In the genomic region with DNA sequence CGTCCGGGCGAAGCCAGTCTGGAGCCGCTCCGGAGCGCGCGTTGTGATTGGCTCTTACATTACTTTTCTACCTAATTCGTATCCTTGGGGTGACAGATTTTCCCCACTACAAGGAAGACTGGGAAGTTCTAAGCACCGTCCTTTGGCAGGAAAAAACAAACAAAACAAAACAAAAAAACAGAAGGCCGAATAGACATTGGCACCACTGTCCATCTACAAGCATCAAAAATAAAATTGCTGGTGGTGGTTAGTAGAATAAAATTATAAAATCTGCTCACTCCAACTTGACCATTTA, we compare ENCODE assay signal across 8 cellular contexts. TPM values are rescaled to one million over a fixed set of nuclear protein-coding genes. Genes with fewer than 3 reads are reported as not detected.
DNase-seq lines count a peak whose midpoint lies in the region; ATAC-seq, FAIRE-seq and TF ChIP-seq lines count a peak whose summit lies in the region.

No MANE protein-coding gene starts in this region.

- H3K4me1 ChIP-seq in HepG2 (ENCODE audit: insufficient read depth, low read length) (peaks cover 19% of the 10 kb centered on the region), thoracic aorta (ENCODE audit: control insufficient read depth in 1 of 2, low read depth in 2 of 2) (no peaks in the 10 kb centered on the region)

- 2% methylated on average over 11 of the region's 11 CpGs for WGBS in HepG2 (ENCODE audit: low lambda C conversion rate)

- H3K27me3 ChIP-seq in HepG2 (ENCODE audit: control insufficient read depth in 1 of 2, insufficient read depth in 2 of 2, low read length in 2 of 2) (no peaks in the 10 kb centered on the region; a peak in 1 of 5 replicates), thoracic aorta (replicated peaks; ENCODE audit: insufficient read depth) (no peaks in the 10 kb centered on the region)

- FAIRE-seq in HepG2 (lab: Jason Lieb, UNC), result no peak

- H3K9me3 ChIP-seq in HepG2 (ENCODE audit: low read length), result no peaks in the 10 kb centered on the region
- H3K9me3 ChIP-seq in thoracic aorta, result no peaks in the 10 kb centered on the region

- peaks cover 2% of the 10 kb centered on the region for H3K79me2 ChIP-seq in HepG2 (ENCODE audit: insufficient read depth, low read length)

- in situ Hi-C loops in HepG2 (cut with HindIII; ENCODE audit: extremely low pct_ligation_motif_present, low pct_unique_long_range_greater_than_20kb), result no loop called here

- CTCF ChIA-PET in HepG2 (lab: Yijun Ruan, JAX; ENCODE audit: low intra/inter-chr PET ratio, low total read pairs), result no interaction called here

- intact Hi-C loops in HepG2 (cut with micrococcal nuclease; ENCODE audit: unreplicated experiment), result no loop called here

- H3K4me3 ChIP-seq in cardiac fibroblast (replicated peaks in 1 of 2; ENCODE audit: low read depth in 2 of 2, low read length in 2 of 2) (peak overlapping the region; percentile 86 to 99), HepG2 (replicated peaks in 1 of 3; ENCODE audit: insufficient read depth in 1 of 3, low read depth in 2 of 3, low read length in 3 of 3) (peak overlapping the region; percentile 62 to 95 (median 65)), thoracic aorta (peak overlapping the region; percentile 96)

- TF ChIP-seq CTCF in cardiac fibroblast (IDR thresholded peaks at IDR 0.05; ENCODE audit: low read depth, low read length) (no peak), HepG2 (CRISPR knock-in tag; IDR thresholded peaks at IDR 0.05) (no peak), thoracic aorta (IDR thresholded peaks at IDR 0.05) (no peak)

- TSS peak; percentile 100 for BruUV-seq in HepG2 (replicated peaks; lab: Mats Ljungman, UMichigan)

- no peak for TF ChIP-seq POLR2A in HepG2 (IDR thresholded peaks at IDR 0.05; ENCODE audit: insufficient read depth in 1 of 2, low read depth in 2 of 2, low read length in 2 of 2)

- H2AFZ ChIP-seq in HepG2 (ENCODE audit: low read length), result peak overlapping the region; percentile 61

- TF ChIP-seq RAD21 in HepG2 (CRISPR knock-in tag; IDR thresholded peaks at IDR 0.05), result no peak

- POLR2A ChIA-PET in HepG2 (lab: Yijun Ruan, JAX), result interaction anchor here (1.0 to 1.9 kb wide), 10 partner anchors 59 to 285 kb away, joined by 3 to 12 read pairs (median 5); partner anchors contain the start of gene HOXA4

- TF ChIP-seq EP300 in HepG2 (IDR thresholded peaks at IDR 0.05; ENCODE audit: low read depth in 2 of 2, low read length in 2 of 2) (no peak), HepG2 (CRISPR knock-in tag; IDR thresholded peaks at IDR 0.05; ENCODE audit: borderline replicate concordance) (no peak)

- no peaks in the 10 kb centered on the region for H4K20me1 ChIP-seq in HepG2 (ENCODE audit: insufficient read depth, low read length)

- DNase-seq in HuH-7.5 (ENCODE audit: low spot score) (peak; percentile 17), cardiac fibroblast (ENCODE audit: low read depth in 2 of 2) (no peak), HepG2 (ENCODE audit: low spot score) (no peak), thoracic aorta (ENCODE audit: low spot score) (no peak), DMS79 (lab: John Stamatoyannopoulos, UW) (no peak), islet precursor cell (no peak)

- ATAC-seq in GM18498 (IDR thresholded peaks at IDR 0.05; ENCODE audit: unreplicated experiment) (peak; percentile 50), GM21717 (IDR thresholded peaks at IDR 0.05; ENCODE audit: unreplicated experiment) (peak; percentile 44), HepG2 (peak; percentile 60), thoracic aorta (ENCODE audit: insufficient number of reproducible peaks, low FRiP score, low read depth) (peak; percentile 70)

- peak overlapping the region; percentile 74 for H3K9ac ChIP-seq in HepG2 (ENCODE audit: insufficient read depth, low read depth, low read length)

- H3K36me3 ChIP-seq in HepG2 (replicated peaks in 1 of 2; ENCODE audit: control insufficient read depth in 1 of 2, insufficient read depth in 2 of 2, low read length in 2 of 2) (no peaks in the 10 kb centered on the region), thoracic aorta (no peaks in the 10 kb centered on the region)

- H3K27ac ChIP-seq in HepG2 (ENCODE audit: extremely low read length, insufficient read depth, low read length) (peak overlapping the region; percentile 76), thoracic aorta (peak overlapping the region; percentile 77 to 92)

- H3K4me2 ChIP-seq in HepG2 (ENCODE audit: low read depth, low read length), result peak overlapping the region; percentile 84

TF ChIP-seq in HepG2, 621 proteins besides CTCF, POLR2A, EP300 and RAD21 (continues in another document):
- no peak for TF ChIP-seq RAD51 (IDR thresholded peaks at IDR 0.05; ENCODE audit: borderline replicate concordance)
- 0 out of 2 replicates have a peak, but pooled peaks have one; percentile 15 for TF ChIP-seq THAP9 (CRISPR knock-in tag; IDR thresholded peaks at IDR 0.05; ENCODE audit: borderline replicate concordance)
- TF ChIP-seq SOX6 (IDR thresholded peaks at IDR 0.05), result no peak
- TF ChIP-seq SOX6 (CRISPR knock-in tag; IDR thresholded peaks at IDR 0.05), result 0 out of 2 replicates have a peak, but pooled peaks have one; percentile 15
- TF ChIP-seq NFRKB (IDR thresholded peaks at IDR 0.05), result no peak
- TF ChIP-seq ZNF496 (CRISPR knock-in tag; IDR thresholded peaks at IDR 0.05; ENCODE audit: insufficient replicate concordance), result no peak
- TF ChIP-seq NFE2 (CRISPR knock-in tag; IDR thresholded peaks at IDR 0.05), result no peak
- TF ChIP-seq ZNF83 (CRISPR knock-in tag; IDR thresholded peaks at IDR 0.05; ENCODE audit: borderline replicate concordance), result no peak

RNA-seq across cellular contexts. Expression of gene SKAP2, which starts 0.7 kb away (rescaled TPM):
- total RNA-seq in HepG2 (2016; rRNA removed; fragmentation: Illumina TruSeq; extraction: Trizol), result 12.9 and 18.8 TPM in 2 replicates
- 1.6 and 1.9 TPM in 2 replicates for total RNA-seq in HepG2 (2016; cell fraction: cytosol; rRNA removed; fragmentation: Illumina TruSeq; extraction: Trizol; ENCODE audit: low read depth)
- 13.4 and 14.9 TPM in 2 replicates for total RNA-seq in HepG2 (2016; cell fraction: insoluble cytoplasmic fraction; rRNA removed; fragmentation: Illumina TruSeq; extraction: Trizol)
- total RNA-seq in HepG2 (2016; cell fraction: membrane; rRNA removed; fragmentation: Illumina TruSeq; extraction: Trizol), result 4.6 TPM in 2 replicates
- total RNA-seq in HepG2 (2016; cell fraction: nucleus; rRNA removed; fragmentation: Illumina TruSeq; extraction: Trizol), result 10.1 and 12.6 TPM in 2 replicates
- 2.8 and 3.6 TPM in 2 replicates for polyA plus RNA-seq in HepG2 (2011; rRNA removed)
- 1.5 and 2.5 TPM in 2 replicates for polyA plus RNA-seq in HepG2 (2011; cell fraction: cytosol; rRNA removed)
- polyA plus RNA-seq in HepG2 (2011; cell fraction: nucleus; rRNA removed), result 1.6 and 2.0 TPM in 2 replicates
- 7.6 and 8.1 TPM in 2 replicates for polyA plus RNA-seq in HepG2 (2012)
- polyA plus RNA-seq in HepG2 (2016; cell fraction: cytosol; fragmentation: Illumina TruSeq; extraction: Trizol; ENCODE audit: low read depth), result 0.83 and 0.87 TPM in 2 replicates
- polyA plus RNA-seq in HepG2 (2016; cell fraction: insoluble cytoplasmic fraction; fragmentation: Illumina TruSeq; extraction: Trizol; ENCODE audit: low read depth), result 19.4 and 20.8 TPM in 2 replicates
- 3.0 and 3.3 TPM in 2 replicates for polyA plus RNA-seq in HepG2 (2016; cell fraction: membrane; fragmentation: Illumina TruSeq; extraction: Trizol; ENCODE audit: low read depth)
- polyA plus RNA-seq in HepG2 (2016; cell fraction: nucleus; fragmentation: Illumina TruSeq; extraction: Trizol; ENCODE audit: insufficient read depth, low read depth), result 9.2 and 9.9 TPM in 2 replicates
- polyA minus RNA-seq in HepG2 (2011; rRNA and poly(A)+ RNA removed; ENCODE audit: low replicate concordance), result 2.8 and 8.0 TPM in 2 replicates
- polyA minus RNA-seq in HepG2 (2011; cell fraction: cytosol; rRNA and poly(A)+ RNA removed), result 6.7 and 11.9 TPM in 2 replicates
- polyA minus RNA-seq in HepG2 (2011; cell fraction: nucleus; rRNA and poly(A)+ RNA removed), result 11.8 and 15.4 TPM in 2 replicates
- total RNA-seq in thoracic aorta, result 10 to 100 TPM; 16.6 to 29.0 TPM
